26 cellular contexts compared by ENCODE assay signal in genomic region chr20:48301189-48301588, GRCh38.
"Had no signal": no experiment of that assay in that cellular context is flagged by ENCODE, and none has a peak within 500 bp of the region (broad histone marks: within the 10 kb centered on the region; RNA-seq: fewer than 3 reads in every experiment).

No MANE protein-coding gene starts in this region.

- ATAC-seq: Panc1, PC-3, Right ventricle myocardium inferior, SK-N-SH treated with all-trans-retinoic acid at 6 μM for 48 hours had no signal

- H3K36me3 ChIP-seq: MG63, SJCRH30 had no signal

- H3K4me3 ChIP-seq: MG63, SJCRH30 had no signal

- H3K27ac ChIP-seq: HL-60, SJCRH30 had no signal

- DNase-seq: IMR-90, Karpas-422, KG1, MG63, NCI-H1092, NCI-H1105 treated with DMSO at 0.1 percent for 48 hours, NCI-H1417 treated with DMSO at 0.1 percent for 48 hours, NCI-H146, NCI-H1694 treated with DMSO at 0.1 percent for 48 hours, NCI-H1930, NCI-H2081 treated with DMSO at 0.1 percent for 48 hours, NCI-H2171, NCI-H226, NCI-H446, NCI-H510A, NCI-H524 treated with DMSO at 0.1 percent for 48 hours, NCI-H69, NCI-H774, PC-3, SHP77 treated with DMSO at 0.1 percent for 48 hours, SJCRH30, T-helper 1 cell had no signal
